ENCODE assay signal across 33 cellular contexts in the genomic region with DNA sequence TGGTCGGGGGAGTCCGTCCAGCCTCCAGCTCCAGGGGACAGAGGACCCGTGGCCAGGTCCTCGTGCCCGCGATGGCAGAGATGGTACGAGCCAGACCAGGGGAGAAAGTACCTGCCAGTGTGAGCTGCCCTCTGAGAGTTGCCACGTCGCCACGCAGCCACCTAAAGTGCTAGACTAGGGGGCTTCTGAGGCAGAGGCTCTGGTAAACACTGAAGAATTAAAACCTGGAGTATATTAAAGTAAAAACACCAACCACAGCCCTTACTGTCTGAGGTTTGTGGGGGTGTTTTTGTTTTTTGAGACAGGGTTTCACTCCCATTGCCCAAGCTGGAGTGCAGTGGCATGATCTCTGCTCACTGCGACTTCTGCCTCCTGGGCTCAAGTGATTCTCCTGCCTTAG.
"Had no signal": no experiment of that assay in that cellular context is flagged by ENCODE, and none has a peak within 500 bp of the region (broad histone marks: within the 10 kb centered on the region; RNA-seq: fewer than 3 reads in every experiment).

No MANE protein-coding gene starts in this region.

- H3K4me2 ChIP-seq: KMS-11 had no signal

- ATAC-seq: activated naive CD8-positive, alpha-beta T cell treated with anti-CD3 and anti-CD28 coated beads, Interleukin-2, amount 50 U/mL, for 24 hours; Panc1 had no signal

- H3K27me3 Mint-ChIP-seq: activated CD4-positive, alpha-beta memory T cell treated with anti-CD3 and anti-CD28 coated beads, Interleukin-2, amount 10 ng/mL, durations not matched to agents 7 days and 5 days; activated naive CD8-positive, alpha-beta T cell; activated naive CD8-positive, alpha-beta T cell treated with anti-CD3 and anti-CD28 coated beads, Interleukin-2, amount 50 U/mL, for 24 hours had no signal

- DNase-seq: activated B cell treated with CpG ODN at 0.5 μM for 24 hours; activated CD4-positive, alpha-beta memory T cell treated with anti-CD3 and anti-CD28 coated beads, Interleukin-2, amount 10 ng/mL, durations not matched to agents 7 days and 5 days; activated CD4-positive, alpha-beta T cell treated with anti-CD3 and anti-CD28 coated beads for 48 hours; activated CD4-positive, CD25-positive, alpha-beta regulatory T cell treated with anti-CD3 and anti-CD28 coated beads, Interleukin-2, amount 50 U/mL, for 72 hours; activated CD8-positive, alpha-beta memory T cell treated with anti-CD3 and anti-CD28 coated beads, Interleukin-2, amount 50 U/mL, for 4 hours; activated effector memory CD4-positive, alpha-beta T cell treated with Interleukin-2 at 50 U/mL for 16 hours; activated naive CD4-positive, alpha-beta T cell treated with anti-CD3 and anti-CD28 coated beads, Interleukin-2, amount 10 ng/mL, durations not matched to agents 7 days and 5 days; activated naive CD8-positive, alpha-beta T cell treated with anti-CD3 and anti-CD28 coated beads, Interleukin-2, amount 50 U/mL, for 24 hours; activated T-cell treated with anti-CD3 and anti-CD28 coated beads, Interleukin-2, amount 50 U/mL, for 48 hours; anterior cingulate cortex; brain microvascular endothelial cell; central memory CD4-positive, alpha-beta T cell; MM.1S; MV-4-11; NCI-H1092 treated with DMSO at 0.1 percent for 48 hours; NCI-H1417; NCI-H146; NCI-H187 treated with DMSO at 0.1 percent for 48 hours; NCI-H2081; NCI-H2171 treated with DMSO at 0.1 percent for 48 hours; NCI-H2227 treated with DMSO at 0.1 percent for 48 hours; NCI-H446; NCI-H510A treated with DMSO at 0.1 percent for 48 hours; NCI-H526 treated with DMSO at 0.1 percent for 48 hours; NCI-H774; Right ventricle myocardium superior; SW 1271; T-helper 1 cell; T-helper 9 cell had no signal

- H3K27ac Mint-ChIP-seq: activated B cell treated with CpG ODN at 0.5 μM for 24 hours; activated CD4-positive, alpha-beta memory T cell treated with anti-CD3 and anti-CD28 coated beads, Interleukin-2, amount 10 ng/mL, durations not matched to agents 7 days and 5 days; activated naive CD4-positive, alpha-beta T cell treated with anti-CD3 and anti-CD28 coated beads, Interleukin-2, amount 10 ng/mL, durations not matched to agents 7 days and 5 days; activated naive CD8-positive, alpha-beta T cell; activated naive CD8-positive, alpha-beta T cell treated with anti-CD3 and anti-CD28 coated beads, Interleukin-2, amount 50 U/mL, for 24 hours had no signal

- H3K9ac ChIP-seq: KMS-11 had no signal

- H3K27me3 ChIP-seq: brain microvascular endothelial cell had no signal

- H3K36me3 Mint-ChIP-seq: activated naive CD4-positive, alpha-beta T cell treated with anti-CD3 and anti-CD28 coated beads, Interleukin-2, amount 10 ng/mL, durations not matched to agents 7 days and 5 days; activated naive CD8-positive, alpha-beta T cell had no signal

- H3K4me1 Mint-ChIP-seq: activated B cell treated with CpG ODN at 0.5 μM for 24 hours; activated naive CD4-positive, alpha-beta T cell treated with anti-CD3 and anti-CD28 coated beads, Interleukin-2, amount 10 ng/mL, durations not matched to agents 7 days and 5 days; activated naive CD8-positive, alpha-beta T cell treated with anti-CD3 and anti-CD28 coated beads, Interleukin-2, amount 50 U/mL, for 24 hours had no signal

- H3K4me3 Mint-ChIP-seq: activated B cell treated with CpG ODN at 0.5 μM for 24 hours; activated CD4-positive, alpha-beta memory T cell treated with anti-CD3 and anti-CD28 coated beads, Interleukin-2, amount 10 ng/mL, durations not matched to agents 7 days and 5 days; activated naive CD4-positive, alpha-beta T cell treated with anti-CD3 and anti-CD28 coated beads, Interleukin-2, amount 10 ng/mL, durations not matched to agents 7 days and 5 days; activated naive CD8-positive, alpha-beta T cell; activated naive CD8-positive, alpha-beta T cell treated with anti-CD3 and anti-CD28 coated beads, Interleukin-2, amount 50 U/mL, for 24 hours had no signal

- H3K27ac ChIP-seq: brain microvascular endothelial cell, KMS-11, VCaP had no signal

- H3K36me3 ChIP-seq: brain microvascular endothelial cell had no signal
